8 cellular contexts compared by ENCODE assay signal in genomic region chr12:102702447-102703114, GRCh38.
DNase-seq lines count a peak whose midpoint lies in the region; ATAC-seq, FAIRE-seq and TF ChIP-seq lines count a peak whose summit lies in the region.

No MANE protein-coding gene starts in this region.

- H3K36me3 ChIP-seq in HAP-1 (replicated peaks) = no peaks in the 10 kb centered on the region
- H3K36me3 ChIP-seq in GM12878 (ENCODE audit: control insufficient read depth in 2 of 2, insufficient read depth in 2 of 2, low read length in 1 of 2) = no peaks in the 10 kb centered on the region
- no peaks in the 10 kb centered on the region for H3K36me3 ChIP-seq in kidney epithelial cell (ENCODE audit: control insufficient read depth, insufficient read depth, low read length)
- H3K36me3 ChIP-seq in stomach = no peaks in the 10 kb centered on the region

- RAD21 ChIA-PET in GM12878 (lab: Charles Lee; ENCODE audit: unreplicated experiment) = interaction anchor here (0.5 to 2.2 kb wide), 23 partner anchors 19 to 923 kb away, joined by 3 to 24 read pairs (median 4); no protein-coding TSS in a partner anchor

- ATAC-seq in GM12878 = peak; percentile 78

- no peak overlapping the region for H3K4me2 ChIP-seq in GM12878 (ENCODE audit: control insufficient read depth, insufficient read depth)

- H3K4me3 ChIP-seq in HAP-1 (no peak overlapping the region), GM12878 (no peak overlapping the region), kidney epithelial cell (ENCODE audit: low read depth, low read length) (no peak overlapping the region), stomach (no peak overlapping the region)

- POLR2A ChIA-PET in GM12878 (lab: Charles Lee) = interaction anchor here (0.7 kb wide), 1 partner anchor 1058 kb away, joined by 4 read pairs; no protein-coding TSS in a partner anchor

- WGBS in GM12878 (ENCODE audit: insufficient coverage, insufficient replicate concordance, low lambda C conversion rate, missing lambda C conversion rate) = 31% methylated on average over 6 of the region's 6 CpGs
- 40 to 46% (median 42%) methylated on average over 6 of the region's 6 CpGs for WGBS in stomach, 5 donors

- FAIRE-seq in GM12878 (lab: Jason Lieb, UNC) = no peak

- H3K27ac ChIP-seq in GM12878 (ENCODE audit: control insufficient read depth, insufficient read depth) (no peak overlapping the region), stomach (no peak overlapping the region)

- TF ChIP-seq POLR2A in GM12878 (IDR thresholded peaks at IDR 0.05; ENCODE audit: low read depth, low read length) (no peak), stomach (IDR thresholded peaks at IDR 0.05) (no peak)

- H3K27me3 ChIP-seq in HAP-1 (ENCODE audit: low read depth) = no peaks in the 10 kb centered on the region
- H3K27me3 ChIP-seq in GM12878 (replicated peaks in 1 of 2; ENCODE audit: control insufficient read depth in 2 of 2, insufficient read depth in 2 of 2, low read length in 1 of 2) = no peaks in the 10 kb centered on the region
- no peaks in the 10 kb centered on the region for H3K27me3 ChIP-seq in kidney epithelial cell (ENCODE audit: control insufficient read depth, insufficient read depth, low read length)
- no peaks in the 10 kb centered on the region for H3K27me3 ChIP-seq in stomach

- peak; percentile 64 for DNase-seq in activated effector memory CD4-positive, alpha-beta T cell treated with anti-CD3 and anti-CD28 coated beads, Interleukin-2, amount 50 U/mL, for 16 hours
- DNase-seq in activated effector memory CD4-positive, alpha-beta T cell treated with Interleukin-2 at 50 U/mL for 16 hours = no peak
- DNase-seq in HAP-1 (ENCODE audit: low spot score in 2 of 2) (peak; percentile 55 to 72), NCI-H748 (lab: John Stamatoyannopoulos, UW; ENCODE audit: unreplicated experiment) (peak; percentile 64), GM12878 (ENCODE audit: low read depth, low spot score) (no peak), kidney epithelial cell (ENCODE audit: low read depth) (no peak), stomach (peak; percentile 70)
- DNase-seq in NK-92 treated with Interleukin-12 subunit alpha and Interleukin-12 subunit beta, amount 100 ng/mL, for 24 hours (lab: John Stamatoyannopoulos, UW) = no peak

- H3K79me2 ChIP-seq in GM12878 (ENCODE audit: control insufficient read depth, insufficient read depth, low read length) = no peaks in the 10 kb centered on the region

- in situ Hi-C loops in HAP-1 (cut with MboI; ENCODE audit: low sequenced_read_pairs) (no loop called here), GM12878 (cut with MboI) (no loop called here)

- H3K4me1 ChIP-seq in HAP-1 (no peaks in the 10 kb centered on the region), GM12878 (ENCODE audit: control insufficient read depth, insufficient read depth, low read length) (no peaks in the 10 kb centered on the region), stomach (no peaks in the 10 kb centered on the region)

- TF ChIP-seq EP300 in GM12878 (IDR thresholded peaks at IDR 0.05; ENCODE audit: borderline replicate concordance in 1 of 2, control insufficient read depth in 1 of 2, low read depth in 2 of 2, low read length in 2 of 2) (no peak), stomach (IDR thresholded peaks at IDR 0.05) (no peak)

- H2AFZ ChIP-seq in GM12878 (ENCODE audit: control insufficient read depth, low read depth, low read length) = no peak overlapping the region

- no TSS peak for BruUV-seq in GM12878 (replicated peaks; lab: Mats Ljungman, UMichigan)

- H4K20me1 ChIP-seq in GM12878 (ENCODE audit: control insufficient read depth, insufficient read depth) = no peaks in the 10 kb centered on the region

- H3K9ac ChIP-seq in GM12878 (ENCODE audit: control insufficient read depth, insufficient read depth, low read length) = no peak overlapping the region

- intact Hi-C loops in GM12878 (cut with micrococcal nuclease; ENCODE audit: unreplicated experiment) = loop anchor here (2.0 to 5.0 kb wide), 4 partner anchors 66 to 765 kb away; no protein-coding TSS in a partner anchor
- intact Hi-C loops in stomach (cut with DNase I; ENCODE audit: low total_unique reads) = no loop called here

- peak; percentile 61 for TF ChIP-seq RAD21 in GM12878 (IDR thresholded peaks at IDR 0.05; ENCODE audit: insufficient read depth, low read depth, low read length)

- CTCF ChIA-PET in GM12878 (lab: Yijun Ruan, JAX) = interaction anchor here (0.7 to 3.0 kb wide), 31 partner anchors 10 to 929 kb away, joined by 3 to 40 read pairs (median 4); no protein-coding TSS in a partner anchor

- TF ChIP-seq CTCF in GM12878 (IDR thresholded peaks at IDR 0.05 in 2 of 3, conservative IDR thresholded peaks at IDR 0.05 in 1 of 3; ENCODE audit: control insufficient read depth in 2 of 3, extremely low read depth in 1 of 3, insufficient read depth in 1 of 3, low read depth in 3 of 3, low read length in 3 of 3) (peak; percentile 40 to 54 (median 49)), kidney epithelial cell (IDR thresholded peaks at IDR 0.05; ENCODE audit: insufficient read depth, low read length, poor library complexity, severe bottlenecking) (peak; percentile 47), stomach (IDR thresholded peaks at IDR 0.05) (peak in 5 of 7 experiments; percentile 31 to 65 (median 60))

- SMC1A ChIA-PET in GM12878 (lab: Charles Lee; ENCODE audit: uncharacterized antibody, unreplicated experiment) = interaction anchor here (0.6 to 2.2 kb wide), 23 partner anchors 10 to 862 kb away, joined by 3 to 17 read pairs (median 4); no protein-coding TSS in a partner anchor

- no peaks in the 10 kb centered on the region; the same call in 1 of the 2 replicates for H3K9me3 ChIP-seq in HAP-1
- no peaks in the 10 kb centered on the region for H3K9me3 ChIP-seq in GM12878 (replicated peaks; ENCODE audit: control insufficient read depth, insufficient read depth, low read length)
- no peaks in the 10 kb centered on the region for H3K9me3 ChIP-seq in stomach

TF ChIP-seq in GM12878, 131 proteins besides CTCF, POLR2A, EP300 and RAD21:
- 0 out of 2 replicates have a peak, but pooled peaks have one; percentile 12 for TF ChIP-seq YY1 (IDR thresholded peaks at IDR 0.05; ENCODE audit: low read depth, low read length)
- TF ChIP-seq ESRRA (IDR thresholded peaks at IDR 0.05; ENCODE audit: low read length) = peak; percentile 91; the same call in 1 of the 2 replicates
- TF ChIP-seq ASH2L (IDR thresholded peaks at IDR 0.05; ENCODE audit: borderline replicate concordance, low read depth) = no peak
- peak; percentile 29; the same call in 1 of the 2 replicates for TF ChIP-seq ZNF384 (IDR thresholded peaks at IDR 0.05; ENCODE audit: borderline replicate concordance, low read depth, low read length)
- TF ChIP-seq SMC3 (IDR thresholded peaks at IDR 0.05; ENCODE audit: borderline replicate concordance, low read length) = peak; percentile 53; the same call in 1 of the 2 replicates
- TF ChIP-seq FOXK2 (IDR thresholded peaks at IDR 0.05) = no peak
- TF ChIP-seq RB1 (IDR thresholded peaks at IDR 0.05; ENCODE audit: borderline replicate concordance) = no peak

Comparison
In these comparisons a context has a peak if more than half of its experiments do, and no peak if none do; other contexts are left out.
1. DNase-seq: peak in activated effector memory CD4-positive, alpha-beta T cell treated with anti-CD3 and anti-CD28 coated beads, Interleukin-2, amount 50 U/mL, for 16 hours (single experiment), HAP-1 (2 of 2), NCI-H748 (single experiment) and stomach (single experiment); none in activated effector memory CD4-positive, alpha-beta T cell treated with Interleukin-2 at 50 U/mL for 16 hours (single experiment), GM12878 (single experiment), kidney epithelial cell (single experiment) and NK-92 treated with Interleukin-12 subunit alpha and Interleukin-12 subunit beta, amount 100 ng/mL, for 24 hours (single experiment).
2. Peak in every context shown above with its lines, with median percentiles within 50 percentile points of each other: CTCF ChIP-seq.